In genomic region chr4:34196375-34196774, GRCh38 we compare ENCODE assay signal across 2 cellular contexts.
TF ChIP-seq lines count a peak whose summit lies in the region.

No MANE protein-coding gene starts in this region.

TF ChIP-seq in liver, 16 proteins besides CTCF, POLR2A, EP300 and RAD21 (continued from another document):
- TF ChIP-seq REST (IDR thresholded peaks at IDR 0.05) (peak; percentile 29), SP1 (IDR thresholded peaks at IDR 0.05) (no peak), JUND (IDR thresholded peaks at IDR 0.05) (peak in 1 of 2 donors; percentile 10), EGR1 (IDR thresholded peaks at IDR 0.05; ENCODE audit: low read depth in 2 of 2) (no peak), GABPA (IDR thresholded peaks at IDR 0.05 in 1 of 2, conservative IDR thresholded peaks at IDR 0.05 in 1 of 2) (no peak), MAX (IDR thresholded peaks at IDR 0.05) (peak; percentile 60), ZBTB33 (IDR thresholded peaks at IDR 0.05) (no peak)

TF ChIP-seq in HepG2, 621 proteins besides CTCF, POLR2A, EP300 and RAD21:
- TF ChIP-seq ZNF318 (CRISPR knock-in tag; IDR thresholded peaks at IDR 0.05) (no peak), ZNF782 (CRISPR knock-in tag; IDR thresholded peaks at IDR 0.05; ENCODE audit: borderline replicate concordance) (no peak), ZBTB7B (CRISPR knock-in tag; IDR thresholded peaks at IDR 0.05) (no peak), IRX3 (CRISPR knock-in tag; IDR thresholded peaks at IDR 0.05; ENCODE audit: borderline replicate concordance, low read depth) (no peak), ZNF781 (CRISPR knock-in tag; IDR thresholded peaks at IDR 0.05; ENCODE audit: borderline replicate concordance, not compliant biosample characterization) (no peak), ZNF572 (CRISPR knock-in tag; IDR thresholded peaks at IDR 0.05) (no peak)
TF ChIP-seq in HepG2: peak in this region for 0.
